Comparison of ENCODE assay signal across 8 cellular contexts in the genomic region with DNA sequence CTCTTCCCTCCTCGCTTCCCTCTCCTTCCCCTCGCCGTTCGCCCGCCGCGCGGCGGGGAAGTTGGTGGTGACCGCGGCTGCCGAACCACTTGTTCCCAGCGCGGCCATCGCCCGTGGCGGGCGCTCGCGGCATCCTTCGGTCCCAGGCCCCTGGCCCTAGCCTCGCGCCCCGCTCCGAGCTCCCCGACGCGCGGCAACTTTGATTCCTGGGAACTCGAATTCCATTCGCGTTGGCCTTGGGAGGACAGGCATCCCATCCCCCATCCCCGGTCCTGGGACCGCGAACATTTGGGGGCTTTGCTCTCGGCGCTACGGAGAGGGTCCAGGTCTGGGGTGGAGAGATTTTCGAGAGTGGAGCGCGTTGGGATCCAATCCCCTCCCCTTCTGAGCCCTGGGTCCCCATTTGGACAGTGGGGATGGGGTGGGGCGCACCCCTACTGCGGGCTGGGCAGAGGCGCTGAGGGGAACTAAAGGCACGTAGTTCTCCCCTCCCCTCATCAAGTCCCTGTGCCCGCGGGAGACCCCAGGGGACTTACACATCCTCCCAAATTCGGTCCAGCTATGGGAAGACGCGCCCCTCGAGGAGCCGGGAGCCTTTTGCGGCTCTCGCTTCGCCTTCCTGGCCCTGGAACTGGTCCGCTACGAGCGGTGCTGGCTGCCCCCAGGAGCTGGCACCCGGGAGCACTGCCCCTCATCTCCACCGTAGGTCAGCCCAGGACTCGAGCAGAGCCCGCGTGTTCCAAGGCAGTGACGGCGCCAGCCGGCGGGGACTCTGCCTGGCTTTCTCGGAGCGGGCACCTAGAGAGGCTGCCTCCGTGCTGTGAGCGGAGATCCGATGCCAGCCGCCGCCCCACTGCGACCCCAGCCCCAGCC. TPM values are rescaled to one million over a fixed set of nuclear protein-coding genes. Genes with fewer than 3 reads are reported as not detected.
DNase-seq lines count a peak whose midpoint lies in the region; ATAC-seq, FAIRE-seq and TF ChIP-seq lines count a peak whose summit lies in the region.

No MANE protein-coding gene starts in this region.

- H3K36me3 ChIP-seq in K562 (ENCODE audit: control insufficient read depth, insufficient read depth, low read length) (no peaks in the 10 kb centered on the region), thyroid gland (no peaks in the 10 kb centered on the region)

- H3K79me2 ChIP-seq in K562 (ENCODE audit: control insufficient read depth, insufficient read depth, low read length): no peaks in the 10 kb centered on the region

- WGBS in K562 (ENCODE audit: insufficient coverage, low coverage, missing lambda C conversion rate): 32% methylated on average over 52 of the region's 75 CpGs
- WGBS in thyroid gland, 2 donors: 0 to 2% methylated on average over 10 to 51 of the region's 75 CpGs

- CTCF ChIA-PET in K562 (lab: Yijun Ruan, JAX; ENCODE audit: low intra/inter-chr PET ratio): interaction anchor here (0.6 kb wide), 1 partner anchor 286 kb away, joined by 4 read pairs; no protein-coding TSS in a partner anchor

- peaks cover 0 to 20% of the 10 kb centered on the region in 2 experiments; a peak in 2 of 5 replicates for H3K4me1 ChIP-seq in K562 (replicated peaks in 1 of 2; ENCODE audit: control insufficient read depth in 2 of 2, insufficient read depth in 2 of 2, low read length in 2 of 2)
- peaks cover 11 to 14% of the 10 kb centered on the region in 2 donors for H3K4me1 ChIP-seq in thyroid gland

- peaks cover 2% of the 10 kb centered on the region for H3K4me1 Mint-ChIP-seq in activated CD4-positive, alpha-beta T cell treated with anti-CD3 and anti-CD28 coated beads, Interleukin-2, amount 10 ng/mL, durations not matched to agents 24 days and 14 days
- peaks cover 6% of the 10 kb centered on the region for H3K4me1 Mint-ChIP-seq in memory B cell

- no peak for FAIRE-seq in K562 (lab: Jason Lieb, UNC)

- POLR2A ChIA-PET in K562 (lab: Yijun Ruan, JAX): interaction anchor here (0.7 kb wide), 1 partner anchor 52 kb away, joined by 3 read pairs; no protein-coding TSS in a partner anchor

- H3K4me2 ChIP-seq in K562 (ENCODE audit: insufficient read depth, low read length): no peak overlapping the region

- BruUV-seq in K562 (replicated peaks; lab: Mats Ljungman, UMichigan): no TSS peak

- H3K9me3 ChIP-seq in K562 (replicated peaks; ENCODE audit: control insufficient read depth, insufficient read depth, low read depth, low read length) (no peaks in the 10 kb centered on the region), thyroid gland (no peaks in the 10 kb centered on the region)

- H3K4me3 Mint-ChIP-seq in activated CD4-positive, alpha-beta T cell treated with anti-CD3 and anti-CD28 coated beads, Interleukin-2, amount 10 ng/mL, durations not matched to agents 24 days and 14 days: peak overlapping the region; percentile 48
- peak overlapping the region; percentile 47 for H3K4me3 Mint-ChIP-seq in memory B cell

- no peak for TF ChIP-seq EP300 in K562 (IDR thresholded peaks at IDR 0.05; ENCODE audit: low read length)

- H4K20me1 ChIP-seq in K562 (replicated peaks; ENCODE audit: control insufficient read depth, insufficient read depth, low read length): peaks cover 13% of the 10 kb centered on the region

- no peak for TF ChIP-seq RAD21 in K562 (CRISPR knock-in tag; conservative IDR thresholded peaks at IDR 0.05 in 1 of 2, IDR thresholded peaks at IDR 0.05 in 1 of 2)

- no peaks in the 10 kb centered on the region for H3K9me3 Mint-ChIP-seq in activated CD4-positive, alpha-beta T cell treated with anti-CD3 and anti-CD28 coated beads, Interleukin-2, amount 10 ng/mL, durations not matched to agents 24 days and 14 days
- H3K9me3 Mint-ChIP-seq in memory B cell: no peaks in the 10 kb centered on the region

- in situ Hi-C loops in K562 (cut with MboI): no loop called here

- TF ChIP-seq CTCF in K562 (IDR thresholded peaks at IDR 0.05 in 2 of 3, conservative IDR thresholded peaks at IDR 0.05 in 1 of 3; ENCODE audit: insufficient read depth in 2 of 3, low read depth in 1 of 3, low read length in 3 of 3) (no peak), thyroid gland (IDR thresholded peaks at IDR 0.05) (no peak)

- H3K9ac ChIP-seq in K562 (ENCODE audit: insufficient read depth in 1 of 2, low read depth in 2 of 2, low read length in 2 of 2): no peak overlapping the region

- H3K36me3 Mint-ChIP-seq in activated CD4-positive, alpha-beta T cell treated with anti-CD3 and anti-CD28 coated beads, Interleukin-2, amount 10 ng/mL, durations not matched to agents 24 days and 14 days (ENCODE audit: low read depth): no peaks in the 10 kb centered on the region
- H3K36me3 Mint-ChIP-seq in memory B cell: no peaks in the 10 kb centered on the region

- H3K27me3 ChIP-seq in K562 (ENCODE audit: control insufficient read depth in 2 of 2, insufficient read depth in 2 of 2, low read length in 2 of 2) (peaks cover 69 to 86% of the 10 kb centered on the region in 2 experiments), thyroid gland (peaks cover 15% of the 10 kb centered on the region)

- intact Hi-C loops in activated CD4-positive, alpha-beta T cell treated with anti-CD3 and anti-CD28 coated beads, Interleukin-2, amount 10 ng/mL, durations not matched to agents 24 days and 14 days (cut with micrococcal nuclease): no loop called here
- intact Hi-C loops in K562 (cut with micrococcal nuclease) (loop anchor here (5.0 kb wide), 3 partner anchors 75 to 415 kb away; no protein-coding TSS in a partner anchor), thyroid gland (cut with DNase I) (no loop called here)

- TF ChIP-seq POLR2A in K562 (conservative IDR thresholded peaks at IDR 0.05) (no peak), thyroid gland (IDR thresholded peaks at IDR 0.05) (no peak)

- no peak for DNase-seq in activated CD4-positive, alpha-beta T cell treated with anti-CD3 and anti-CD28 coated beads, Interleukin-2, amount 10 ng/mL, durations not matched to agents 24 days and 14 days
- DNase-seq in activated CD4-positive, alpha-beta T cell treated with anti-CD3 and anti-CD28 coated beads, Interleukin-2, amount 50 U/mL, for 4 hours: no peak
- no peak for DNase-seq in K562 (ENCODE audit: extremely low read depth in 1 of 4, low spot score in 3 of 4)
- DNase-seq in memory B cell (ENCODE audit: low spot score in 2 of 2): no peak
- peak; percentile 11 to 15 for DNase-seq in thyroid gland
- no peak for DNase-seq in epidermal melanocyte (ENCODE audit: insufficient read length, low spot score)
- DNase-seq in foreskin melanocyte: no peak

- H3K27ac ChIP-seq in K562 (ENCODE audit: extremely low read depth, low read depth, low read length): no peak overlapping the region
- no peak overlapping the region for H3K27ac ChIP-seq in thyroid gland

- H3K4me3 ChIP-seq in K562: no peak overlapping the region
- peak overlapping the region in 1 of 3 donors; percentile 40 for H3K4me3 ChIP-seq in thyroid gland (replicated peaks in 1 of 3)

- ATAC-seq in K562 (no peak), memory B cell (ENCODE audit: low read depth) (no peak), GM18519 (IDR thresholded peaks at IDR 0.05; ENCODE audit: low FRiP score, unreplicated experiment) (no peak)

- H3K27ac Mint-ChIP-seq in activated CD4-positive, alpha-beta T cell treated with anti-CD3 and anti-CD28 coated beads, Interleukin-2, amount 10 ng/mL, durations not matched to agents 24 days and 14 days: no peak overlapping the region
- no peak overlapping the region for H3K27ac Mint-ChIP-seq in memory B cell

- H2AFZ ChIP-seq in K562 (ENCODE audit: low read depth, low read length): no peak overlapping the region

- no peaks in the 10 kb centered on the region for H3K9me1 ChIP-seq in K562 (ENCODE audit: control insufficient read depth, insufficient read depth, low read length)

- peaks cover 61% of the 10 kb centered on the region for H3K27me3 Mint-ChIP-seq in activated CD4-positive, alpha-beta T cell treated with anti-CD3 and anti-CD28 coated beads, Interleukin-2, amount 10 ng/mL, durations not matched to agents 24 days and 14 days
- peaks cover 24% of the 10 kb centered on the region for H3K27me3 Mint-ChIP-seq in memory B cell

TF ChIP-seq in K562, 482 proteins besides CTCF, POLR2A, EP300 and RAD21 (continues in another document):
- TF ChIP-seq MAFG (tag; conservative IDR thresholded peaks at IDR 0.05) (no peak), ZFX (CRISPR knock-in tag; IDR thresholded peaks at IDR 0.05) (no peak), ZNF354B (CRISPR knock-in tag; IDR thresholded peaks at IDR 0.05) (no peak)

RNA-seq across cellular contexts. Expression of a gene that starts 0.9 kb away (rescaled TPM):
- 0.92 and 1.3 TPM in 2 replicates for total RNA-seq in activated CD4-positive, alpha-beta T cell treated with anti-CD3 and anti-CD28 coated beads, Interleukin-2, amount 10 ng/mL, durations not matched to agents 24 days and 14 days
- total RNA-seq in K562 (2011; cell fraction: chromatin; rRNA removed; ENCODE audit: low replicate concordance): 0.32 and 1.6 TPM in 2 replicates
- 0.50 and 0.66 TPM in 2 replicates for total RNA-seq in K562 (2011; cell fraction: nucleolus; rRNA removed)
- 0.22 and 0.84 TPM in 2 replicates for total RNA-seq in K562 (2011; cell fraction: nucleoplasm; rRNA removed)
- total RNA-seq in K562 (2014; rRNA removed): 0.29 and 0.45 TPM in 2 replicates
- 0.41 and 0.47 TPM in 2 replicates for total RNA-seq in K562 (2014; rRNA removed; fragmentation: Illumina TruSeq; extraction: Trizol)
- total RNA-seq in K562 (2015; rRNA removed; fragmentation: Illumina TruSeq; extraction: Trizol): 0.18 and 0.34 TPM in 2 replicates
- total RNA-seq in K562 (2021): 0.47 and 0.53 TPM in 2 replicates
- 0.15 and 0.71 TPM in 2 replicates for polyA plus RNA-seq in K562 (2011; rRNA removed)
- 0.12 and 1.1 TPM in 2 replicates for polyA plus RNA-seq in K562 (2011; cell fraction: cytosol; rRNA removed)
- 0.67 and 3.2 TPM in 2 replicates for polyA plus RNA-seq in K562 (2011; cell fraction: nucleus; rRNA removed)
- polyA plus RNA-seq in K562 (2012): 0.42 and 0.94 TPM in 2 replicates
- polyA plus RNA-seq in K562 (2014; fragmentation: Illumina TruSeq; extraction: Trizol): 0.24 and 0.61 TPM in 2 replicates
- polyA plus RNA-seq in K562 (2014; fragmentation: Nextera tagmentation; extraction: Ambion mirVana): under 1 TPM; 0.34 to 0.36 TPM
- polyA plus RNA-seq in K562 (2014; rRNA removed): 0.43 and 1.2 TPM in 2 replicates
- polyA minus RNA-seq in K562 (2011; rRNA and poly(A)+ RNA removed): 0.42 TPM in 1 of 2 replicates, not detected in the other
- 0.95 TPM in 1 of 2 replicates, not detected in the other for polyA minus RNA-seq in K562 (2011; cell fraction: cytosol; rRNA and poly(A)+ RNA removed)
- polyA minus RNA-seq in K562 (2011; cell fraction: nucleus; rRNA and poly(A)+ RNA removed): 0.44 and 0.54 TPM in 2 replicates
- total RNA-seq in thyroid gland: 1 to 10 TPM; 3.0 to 4.2 (median 3.9) TPM

Comparison
In these comparisons a context has a peak if more than half of its experiments do, and no peak if none do; other contexts are left out.
1. DNase-seq: peak in thyroid gland (2 of 2); none in activated CD4-positive, alpha-beta T cell treated with anti-CD3 and anti-CD28 coated beads, Interleukin-2, amount 10 ng/mL, durations not matched to agents 24 days and 14 days (single experiment), activated CD4-positive, alpha-beta T cell treated with anti-CD3 and anti-CD28 coated beads, Interleukin-2, amount 50 U/mL, for 4 hours (0 of 2), K562 (0 of 4), memory B cell (0 of 2), epidermal melanocyte (single experiment) and foreskin melanocyte (single experiment).